ENCODE assay signal across 18 cellular contexts in genomic region chr9:23746317-23746716, GRCh38.
"Had no signal": no experiment of that assay in that cellular context is flagged by ENCODE, and none has a peak within 500 bp of the region (broad histone marks: within the 10 kb centered on the region; RNA-seq: fewer than 3 reads in every experiment).

No MANE protein-coding gene starts in this region.

- H3K4me1 Mint-ChIP-seq: naive thymus-derived CD4-positive, alpha-beta T cell had no signal

- H3K27me3 ChIP-seq: ascending aorta, esophagus muscularis mucosa, right atrium auricular region, thyroid gland had no signal

- ATAC-seq: activated T-cell treated with anti-CD3 and anti-CD28 coated beads, Interleukin-2, amount 50 U/mL, for 72 hours; naive thymus-derived CD4-positive, alpha-beta T cell had no signal

- H3K27me3 Mint-ChIP-seq: naive thymus-derived CD4-positive, alpha-beta T cell had no signal

- FAIRE-seq: kidney had no signal

- DNase-seq: activated CD4-positive, alpha-beta T cell treated with anti-CD3 and anti-CD28 coated beads for 1 hour; activated effector memory CD4-positive, alpha-beta T cell treated with anti-CD3 and anti-CD28 coated beads, Interleukin-2, amount 50 U/mL, for 16 hours; activated naive CD4-positive, alpha-beta T cell treated with anti-CD3 and anti-CD28 coated beads, Interleukin-2, amount 50 U/mL, for 16 hours; activated T-cell treated with anti-CD3 and anti-CD28 coated beads, Interleukin-2, amount 50 U/mL, for 72 hours; cortex of kidney; kidney; left ventricle myocardium inferior; naive thymus-derived CD4-positive, alpha-beta T cell; stimulated activated CD4-positive, alpha-beta T cell treated with anti-CD3 and anti-CD28 coated beads, Interleukin-12 subunit alpha, Interleukin-12 subunit beta, amount 100 ng/mL, for 4 hours; stimulated activated CD4-positive, alpha-beta T cell treated with anti-CD3 and anti-CD28 coated beads, Interleukin-1b, Interleukin-23, amount 100 ng/mL, for 48 hours; stimulated activated naive CD4-positive, alpha-beta T cell treated with Interleukin-2 at 50 U/mL for 16 hours; thyroid gland had no signal

- H3K4me1 ChIP-seq: ascending aorta, left ventricle myocardium inferior, prostate gland, right atrium auricular region, thyroid gland had no signal

- H3K4me3 Mint-ChIP-seq: activated T-cell treated with anti-CD3 and anti-CD28 coated beads, Interleukin-2, amount 50 U/mL, for 72 hours; naive thymus-derived CD4-positive, alpha-beta T cell; T-helper 1 cell treated with Interleukin-12 subunit alpha and Interleukin-12 subunit beta and Interleukin-4 antibody, amounts not matched to agents 30 μg/mL and 1 μg/mL, for 36 hours had no signal

- H3K27ac ChIP-seq: ascending aorta, esophagus muscularis mucosa, left ventricle myocardium inferior, prostate gland, right atrium auricular region, thyroid gland, VCaP had no signal

- H3K36me3 Mint-ChIP-seq: naive thymus-derived CD4-positive, alpha-beta T cell had no signal

- H3K27ac Mint-ChIP-seq: activated T-cell treated with anti-CD3 and anti-CD28 coated beads, Interleukin-2, amount 50 U/mL, for 72 hours; naive thymus-derived CD4-positive, alpha-beta T cell; T-helper 1 cell treated with Interleukin-12 subunit alpha and Interleukin-12 subunit beta and Interleukin-4 antibody, amounts not matched to agents 30 μg/mL and 1 μg/mL, for 36 hours had no signal

- H3K36me3 ChIP-seq: ascending aorta, esophagus muscularis mucosa, left ventricle myocardium inferior, prostate gland, right atrium auricular region, thyroid gland had no signal

- H3K9me3 ChIP-seq: ascending aorta, esophagus muscularis mucosa, left ventricle myocardium inferior, prostate gland, right atrium auricular region, thyroid gland had no signal

- H3K4me3 ChIP-seq: ascending aorta, esophagus muscularis mucosa, left ventricle myocardium inferior, prostate gland, right atrium auricular region, thyroid gland had no signal
